25 cellular contexts compared by ENCODE assay signal in genomic region chr19:19098703-19099632, GRCh38. TPM values are rescaled to one million over a fixed set of nuclear protein-coding genes. Genes with fewer than 3 reads are reported as not detected.
A peak's percentile ranks its signal among the peaks of the same experiment; 100 is the strongest.
DNase-seq lines count a peak whose midpoint lies in the region; ATAC-seq, FAIRE-seq and TF ChIP-seq lines count a peak whose summit lies in the region.
"Had no signal": no experiment of that assay in that cellular context is flagged by ENCODE, and none has a peak within 500 bp of the region (broad histone marks: within the 10 kb centered on the region; RNA-seq: fewer than 3 reads in every experiment).

No MANE protein-coding gene starts in this region.

- H3K27ac Mint-ChIP-seq in activated naive CD4-positive, alpha-beta T cell treated with anti-CD3 and anti-CD28 coated beads, Interleukin-2, amount 10 ng/mL, durations not matched to agents 7 days and 5 days: peak overlapping the region; percentile 49
- no peak overlapping the region for H3K27ac Mint-ChIP-seq in activated naive CD4-positive, alpha-beta T cell treated with anti-CD3 and anti-CD28 coated beads for 36 hours
- no peak overlapping the region for H3K27ac Mint-ChIP-seq in activated CD4-positive, alpha-beta T cell treated with anti-CD3 and anti-CD28 coated beads, Interleukin-2, amount 10 ng/mL, durations not matched to agents 24 days and 14 days
- H3K27ac Mint-ChIP-seq: brain; CD4-positive, alpha-beta T cell; stimulated activated naive CD8-positive, alpha-beta T cell treated with anti-CD3 and anti-CD28 coated beads, Interleukin-15, Interleukin-2, amounts not matched to agents 100 ng/mL and 50 ng/mL, for 24 hours; T-helper 1 cell treated with Interleukin-12 subunit alpha and Interleukin-12 subunit beta and Interleukin-4 antibody, amounts not matched to agents 30 μg/mL and 1 μg/mL, for 36 hours had no signal

- H3K36me3 ChIP-seq in adipocyte (ENCODE audit: control insufficient read depth, insufficient read depth, low read length, severe bottlenecking) (peaks cover 4% of the 10 kb centered on the region), HepG2 (replicated peaks in 1 of 2; ENCODE audit: control insufficient read depth in 1 of 2, insufficient read depth in 2 of 2, low read length in 2 of 2) (no peaks in the 10 kb centered on the region), small intestine (ENCODE audit: control insufficient read depth in 2 of 2, insufficient read depth in 2 of 2, low read length in 2 of 2) (no peaks in the 10 kb centered on the region)
- H3K36me3 ChIP-seq: prostate gland had no signal

- no peaks in the 10 kb centered on the region for H3K9me3 Mint-ChIP-seq in activated naive CD4-positive, alpha-beta T cell treated with anti-CD3 and anti-CD28 coated beads, Interleukin-2, amount 10 ng/mL, durations not matched to agents 7 days and 5 days
- H3K9me3 Mint-ChIP-seq in activated naive CD4-positive, alpha-beta T cell treated with anti-CD3 and anti-CD28 coated beads for 36 hours: no peaks in the 10 kb centered on the region
- no peaks in the 10 kb centered on the region for H3K9me3 Mint-ChIP-seq in activated CD4-positive, alpha-beta T cell treated with anti-CD3 and anti-CD28 coated beads, Interleukin-2, amount 10 ng/mL, durations not matched to agents 24 days and 14 days
- H3K9me3 Mint-ChIP-seq: brain; CD4-positive, alpha-beta T cell; stimulated activated naive CD8-positive, alpha-beta T cell treated with anti-CD3 and anti-CD28 coated beads, Interleukin-15, Interleukin-2, amounts not matched to agents 100 ng/mL and 50 ng/mL, for 24 hours; T-helper 1 cell treated with Interleukin-12 subunit alpha and Interleukin-12 subunit beta and Interleukin-4 antibody, amounts not matched to agents 30 μg/mL and 1 μg/mL, for 36 hours had no signal

- FAIRE-seq in HepG2 (lab: Jason Lieb, UNC): peak; percentile 100
- no peak for FAIRE-seq in small intestine (lab: Jason Lieb, UNC)
- FAIRE-seq: GM12878, RCC 7860 had no signal

- peaks cover 9% of the 10 kb centered on the region for H3K4me1 ChIP-seq in adipocyte (ENCODE audit: control insufficient read depth, insufficient read depth, low read length)
- H3K4me1 ChIP-seq in HepG2 (ENCODE audit: insufficient read depth, low read length): peaks cover 98% of the 10 kb centered on the region
- H3K4me1 ChIP-seq in small intestine (ENCODE audit: control insufficient read depth in 2 of 2, insufficient read depth in 1 of 2, low read depth in 1 of 2, low read length in 1 of 2): peaks cover 0 to 9% of the 10 kb centered on the region in 2 donors
- H3K4me1 ChIP-seq: prostate gland, tibial artery had no signal

- DNase-seq in activated naive CD4-positive, alpha-beta T cell treated with anti-CD3 and anti-CD28 coated beads, Interleukin-2, amount 10 ng/mL, durations not matched to agents 7 days and 5 days: no peak
- no peak for DNase-seq in activated naive CD4-positive, alpha-beta T cell treated with anti-CD3 and anti-CD28 coated beads for 36 hours
- DNase-seq in adipocyte (ENCODE audit: low read depth): peak; percentile 14
- peak; percentile 97 for DNase-seq in HepG2 (ENCODE audit: low spot score)
- DNase-seq in small intestine: peak; percentile 86
- no peak for DNase-seq in NCI-H82 treated with DMSO at 0.1 percent for 48 hours (lab: John Stamatoyannopoulos, UW; ENCODE audit: unreplicated experiment)
- no peak for DNase-seq in activated CD4-positive, alpha-beta T cell treated with anti-CD3 and anti-CD28 coated beads, Interleukin-2, amount 10 ng/mL, durations not matched to agents 24 days and 14 days
- no peak for DNase-seq in NCI-H748 treated with DMSO at 0.1 percent for 48 hours (lab: John Stamatoyannopoulos, UW)
- DNase-seq: 8988T; activated gamma-delta T cell treated with Interleukin-2 at 50 U/mL for 16 hours; activated T-cell treated with anti-CD3 and anti-CD28 coated beads, Interleukin-2, amount 50 U/mL, for 1 hour; CD4-positive, alpha-beta T cell; effector CD4-positive, alpha-beta T cell; kidney glomerular epithelial cell; mesendoderm; NCI-H146; NK-92 treated with Interleukin-12 subunit alpha and Interleukin-12 subunit beta, amount 100 ng/mL, for 24 hours; tibial artery had no signal

- POLR2A ChIA-PET in HepG2 (lab: Yijun Ruan, JAX): interaction anchor here (0.7 to 2.1 kb wide), 10 partner anchors 9 to 104 kb away, joined by 3 to 43 read pairs (median 4); partner anchors contain the start of genes NR2C2AP and SLC25A42

- peak; percentile 56 to 87 for TF ChIP-seq POLR2A in HepG2 (IDR thresholded peaks at IDR 0.05; ENCODE audit: insufficient read depth in 1 of 2, low read depth in 2 of 2, low read length in 2 of 2)

- no peaks in the 10 kb centered on the region for H3K4me1 Mint-ChIP-seq in activated naive CD4-positive, alpha-beta T cell treated with anti-CD3 and anti-CD28 coated beads, Interleukin-2, amount 10 ng/mL, durations not matched to agents 7 days and 5 days
- H3K4me1 Mint-ChIP-seq in activated naive CD4-positive, alpha-beta T cell treated with anti-CD3 and anti-CD28 coated beads for 36 hours (ENCODE audit: low read depth): no peaks in the 10 kb centered on the region
- no peaks in the 10 kb centered on the region for H3K4me1 Mint-ChIP-seq in activated CD4-positive, alpha-beta T cell treated with anti-CD3 and anti-CD28 coated beads, Interleukin-2, amount 10 ng/mL, durations not matched to agents 24 days and 14 days
- H3K4me1 Mint-ChIP-seq: brain had no signal

- no peaks in the 10 kb centered on the region for H4K20me1 ChIP-seq in HepG2 (ENCODE audit: insufficient read depth, low read length)

- TF ChIP-seq RAD21 in HepG2 (CRISPR knock-in tag; IDR thresholded peaks at IDR 0.05): no peak; the same call in 1 of the 2 replicates

- H2AFZ ChIP-seq in HepG2 (ENCODE audit: low read length): no peak overlapping the region

- peaks cover 8% of the 10 kb centered on the region for H3K36me3 Mint-ChIP-seq in activated naive CD4-positive, alpha-beta T cell treated with anti-CD3 and anti-CD28 coated beads, Interleukin-2, amount 10 ng/mL, durations not matched to agents 7 days and 5 days
- H3K36me3 Mint-ChIP-seq in activated naive CD4-positive, alpha-beta T cell treated with anti-CD3 and anti-CD28 coated beads for 36 hours (ENCODE audit: low read depth): no peaks in the 10 kb centered on the region
- H3K36me3 Mint-ChIP-seq in activated CD4-positive, alpha-beta T cell treated with anti-CD3 and anti-CD28 coated beads, Interleukin-2, amount 10 ng/mL, durations not matched to agents 24 days and 14 days (ENCODE audit: low read depth): peaks cover 3% of the 10 kb centered on the region

- H3K4me2 ChIP-seq in HepG2 (ENCODE audit: low read depth, low read length): peak overlapping the region; percentile 83

- H3K27me3 Mint-ChIP-seq in activated naive CD4-positive, alpha-beta T cell treated with anti-CD3 and anti-CD28 coated beads, Interleukin-2, amount 10 ng/mL, durations not matched to agents 7 days and 5 days: no peaks in the 10 kb centered on the region
- H3K27me3 Mint-ChIP-seq in activated naive CD4-positive, alpha-beta T cell treated with anti-CD3 and anti-CD28 coated beads for 36 hours (ENCODE audit: low read depth): no peaks in the 10 kb centered on the region
- no peaks in the 10 kb centered on the region for H3K27me3 Mint-ChIP-seq in activated CD4-positive, alpha-beta T cell treated with anti-CD3 and anti-CD28 coated beads, Interleukin-2, amount 10 ng/mL, durations not matched to agents 24 days and 14 days
- H3K27me3 Mint-ChIP-seq: brain; CD4-positive, alpha-beta T cell; stimulated activated naive CD8-positive, alpha-beta T cell treated with anti-CD3 and anti-CD28 coated beads, Interleukin-15, Interleukin-2, amounts not matched to agents 100 ng/mL and 50 ng/mL, for 24 hours had no signal

- in situ Hi-C loops in HepG2 (cut with HindIII; ENCODE audit: extremely low pct_ligation_motif_present, low pct_unique_long_range_greater_than_20kb): no loop called here

- CTCF ChIA-PET in activated naive CD4-positive, alpha-beta T cell treated with anti-CD3 and anti-CD28 coated beads, Interleukin-2, amount 10 ng/mL, durations not matched to agents 7 days and 5 days (lab: Charles Lee): interaction anchor here (0.6 kb wide), 1 partner anchor 10 kb away, joined by 3 read pairs; no protein-coding TSS in a partner anchor
- CTCF ChIA-PET in activated naive CD4-positive, alpha-beta T cell treated with anti-CD3 and anti-CD28 coated beads for 36 hours (lab: Charles Lee): interaction anchor here (0.7 to 1.0 kb wide), 2 partner anchors 17 to 130 kb away, joined by 3 to 4 read pairs; no protein-coding TSS in a partner anchor
- CTCF ChIA-PET in HepG2 (lab: Yijun Ruan, JAX; ENCODE audit: low intra/inter-chr PET ratio, low total read pairs): interaction anchor here (1.1 kb wide), 1 partner anchor 45 kb away, joined by 5 read pairs; no protein-coding TSS in a partner anchor

- H3K9ac ChIP-seq in adipocyte (ENCODE audit: low read length) (no peak overlapping the region), HepG2 (ENCODE audit: insufficient read depth, low read depth, low read length) (peak overlapping the region; percentile 85)

- H3K4me3 ChIP-seq in adipocyte (ENCODE audit: low read length) (no peak overlapping the region), HepG2 (replicated peaks in 1 of 3; ENCODE audit: insufficient read depth in 1 of 3, low read depth in 2 of 3, low read length in 3 of 3) (peak overlapping the region; percentile 36 to 61 (median 51); a peak in 5 of 6 replicates), small intestine (ENCODE audit: low read depth in 1 of 2, low read length in 2 of 2) (no peak overlapping the region)
- H3K4me3 ChIP-seq: GM12878, prostate gland, tibial artery had no signal

- H3K27me3 ChIP-seq in adipocyte (replicated peaks; ENCODE audit: control insufficient read depth, insufficient read depth, low read length) (no peaks in the 10 kb centered on the region), HepG2 (ENCODE audit: control insufficient read depth in 1 of 2, insufficient read depth in 2 of 2, low read length in 2 of 2) (no peaks in the 10 kb centered on the region), small intestine (ENCODE audit: control insufficient read depth in 2 of 2, insufficient read depth in 2 of 2, low read length in 2 of 2) (no peaks in the 10 kb centered on the region)
- H3K27me3 ChIP-seq: neutrophil, tibial artery had no signal

- peak; percentile 57 for TF ChIP-seq CTCF in HepG2 (CRISPR knock-in tag; IDR thresholded peaks at IDR 0.05)

- peak; percentile 76 for ATAC-seq in HepG2
- ATAC-seq: GM12878 had no signal

- H3K27ac ChIP-seq in HepG2 (ENCODE audit: extremely low read length, insufficient read depth, low read length): peak overlapping the region; percentile 99
- H3K27ac ChIP-seq in small intestine (ENCODE audit: low read depth in 1 of 2, low read length in 1 of 2): peak overlapping the region in 1 of 2 donors; percentile 80
- H3K27ac ChIP-seq: neutrophil, prostate gland, tibial artery had no signal

- BruUV-seq in HepG2 (replicated peaks; lab: Mats Ljungman, UMichigan): TSS peak; percentile 90

- WGBS in HepG2 (ENCODE audit: low lambda C conversion rate): 3% methylated on average over 14 of the region's 18 CpGs
- WGBS in small intestine, 3 donors: 69 to 86% (median 76%) methylated on average over 18 of the region's 18 CpGs

- H3K79me2 ChIP-seq in HepG2 (ENCODE audit: insufficient read depth, low read length): no peaks in the 10 kb centered on the region

- intact Hi-C loops in activated naive CD4-positive, alpha-beta T cell treated with anti-CD3 and anti-CD28 coated beads for 36 hours (cut with micrococcal nuclease): no loop called here
- intact Hi-C loops in HepG2 (cut with micrococcal nuclease; ENCODE audit: unreplicated experiment): loop anchor here (2.0 to 5.0 kb wide), 2 partner anchors 14 to 38 kb away; partner anchors contain the start of gene TMEM161A
- intact Hi-C loops in activated CD4-positive, alpha-beta T cell treated with anti-CD3 and anti-CD28 coated beads, Interleukin-2, amount 10 ng/mL, durations not matched to agents 24 days and 14 days (cut with micrococcal nuclease): no loop called here

- H3K4me3 Mint-ChIP-seq in activated naive CD4-positive, alpha-beta T cell treated with anti-CD3 and anti-CD28 coated beads, Interleukin-2, amount 10 ng/mL, durations not matched to agents 7 days and 5 days: no peak overlapping the region
- H3K4me3 Mint-ChIP-seq in activated naive CD4-positive, alpha-beta T cell treated with anti-CD3 and anti-CD28 coated beads for 36 hours: no peak overlapping the region
- no peak overlapping the region for H3K4me3 Mint-ChIP-seq in activated CD4-positive, alpha-beta T cell treated with anti-CD3 and anti-CD28 coated beads, Interleukin-2, amount 10 ng/mL, durations not matched to agents 24 days and 14 days
- H3K4me3 Mint-ChIP-seq: brain; CD4-positive, alpha-beta T cell; stimulated activated naive CD8-positive, alpha-beta T cell treated with anti-CD3 and anti-CD28 coated beads, Interleukin-15, Interleukin-2, amounts not matched to agents 100 ng/mL and 50 ng/mL, for 24 hours; T-helper 1 cell treated with Interleukin-12 subunit alpha and Interleukin-12 subunit beta and Interleukin-4 antibody, amounts not matched to agents 30 μg/mL and 1 μg/mL, for 36 hours had no signal

- TF ChIP-seq EP300 in HepG2 (IDR thresholded peaks at IDR 0.05; ENCODE audit: low read depth in 2 of 2, low read length in 2 of 2): peak in 1 of 2 experiments; percentile 79; a peak in 2 of 4 replicates
- TF ChIP-seq EP300 in HepG2 (CRISPR knock-in tag; IDR thresholded peaks at IDR 0.05; ENCODE audit: borderline replicate concordance): peak; percentile 66; the same call in 1 of the 2 replicates

- H3K9me3 ChIP-seq in adipocyte (ENCODE audit: control insufficient read depth, low read length) (no peaks in the 10 kb centered on the region), HepG2 (ENCODE audit: low read length) (no peaks in the 10 kb centered on the region), small intestine (ENCODE audit: control insufficient read depth, low read depth) (no peaks in the 10 kb centered on the region)
- H3K9me3 ChIP-seq: neutrophil, prostate gland, tibial artery had no signal

RNA-seq across cellular contexts. Expression of gene SLC25A42, which starts 35.2 kb away (rescaled TPM):
- 1 to 10 TPM; 6.7 to 8.5 TPM for total RNA-seq in activated naive CD4-positive, alpha-beta T cell treated with anti-CD3 and anti-CD28 coated beads for 36 hours
- 13.5 and 18.3 TPM in 2 replicates for total RNA-seq in HepG2 (2016; rRNA removed; fragmentation: Illumina TruSeq; extraction: Trizol)
- 7.8 and 11.9 TPM in 2 replicates for total RNA-seq in HepG2 (2016; cell fraction: cytosol; rRNA removed; fragmentation: Illumina TruSeq; extraction: Trizol; ENCODE audit: low read depth)
- 11.8 and 19.3 TPM in 2 replicates for total RNA-seq in HepG2 (2016; cell fraction: insoluble cytoplasmic fraction; rRNA removed; fragmentation: Illumina TruSeq; extraction: Trizol)
- total RNA-seq in HepG2 (2016; cell fraction: membrane; rRNA removed; fragmentation: Illumina TruSeq; extraction: Trizol): 17.0 and 18.4 TPM in 2 replicates
- 11.9 and 13.2 TPM in 2 replicates for total RNA-seq in HepG2 (2016; cell fraction: nucleus; rRNA removed; fragmentation: Illumina TruSeq; extraction: Trizol)
- 12.8 and 13.0 TPM in 2 replicates for polyA plus RNA-seq in HepG2 (2011; rRNA removed)
- 9.1 and 13.2 TPM in 2 replicates for polyA plus RNA-seq in HepG2 (2011; cell fraction: cytosol; rRNA removed)
- polyA plus RNA-seq in HepG2 (2011; cell fraction: nucleus; rRNA removed): 30.2 and 33.7 TPM in 2 replicates
- polyA plus RNA-seq in HepG2 (2012): 8.4 and 11.8 TPM in 2 replicates
- 6.8 and 7.9 TPM in 2 replicates for polyA plus RNA-seq in HepG2 (2016; cell fraction: cytosol; fragmentation: Illumina TruSeq; extraction: Trizol; ENCODE audit: low read depth)
- polyA plus RNA-seq in HepG2 (2016; cell fraction: insoluble cytoplasmic fraction; fragmentation: Illumina TruSeq; extraction: Trizol; ENCODE audit: low read depth): 13.4 and 18.3 TPM in 2 replicates
- polyA plus RNA-seq in HepG2 (2016; cell fraction: membrane; fragmentation: Illumina TruSeq; extraction: Trizol; ENCODE audit: low read depth): 10.4 and 12.8 TPM in 2 replicates
- polyA plus RNA-seq in HepG2 (2016; cell fraction: nucleus; fragmentation: Illumina TruSeq; extraction: Trizol; ENCODE audit: insufficient read depth, low read depth): 30.3 and 30.4 TPM in 2 replicates
- polyA minus RNA-seq in HepG2 (2011; rRNA and poly(A)+ RNA removed; ENCODE audit: low replicate concordance): 2.5 and 24.9 TPM in 2 replicates
- polyA minus RNA-seq in HepG2 (2011; cell fraction: cytosol; rRNA and poly(A)+ RNA removed): 5.7 and 5.9 TPM in 2 replicates
- 7.7 and 8.0 TPM in 2 replicates for polyA minus RNA-seq in HepG2 (2011; cell fraction: nucleus; rRNA and poly(A)+ RNA removed)
- polyA plus RNA-seq in small intestine: 1 to 10 TPM; 5.6 to 10.0 (median 8.7) TPM
- 8.0 and 8.1 TPM in 2 replicates for total RNA-seq in activated CD4-positive, alpha-beta T cell treated with anti-CD3 and anti-CD28 coated beads, Interleukin-2, amount 10 ng/mL, durations not matched to agents 24 days and 14 days

RNA-seq across cellular contexts. Expression of gene TMEM161A, which starts 39.3 kb away (rescaled TPM):
- 10 to 100 TPM; 18.1 to 18.3 TPM for total RNA-seq in activated naive CD4-positive, alpha-beta T cell treated with anti-CD3 and anti-CD28 coated beads for 36 hours
- total RNA-seq in HepG2 (2016; rRNA removed; fragmentation: Illumina TruSeq; extraction: Trizol): 10.3 and 25.9 TPM in 2 replicates
- total RNA-seq in HepG2 (2016; cell fraction: cytosol; rRNA removed; fragmentation: Illumina TruSeq; extraction: Trizol; ENCODE audit: low read depth): 8.7 and 12.1 TPM in 2 replicates
- 7.7 and 28.3 TPM in 2 replicates for total RNA-seq in HepG2 (2016; cell fraction: insoluble cytoplasmic fraction; rRNA removed; fragmentation: Illumina TruSeq; extraction: Trizol)
- 7.4 and 8.8 TPM in 2 replicates for total RNA-seq in HepG2 (2016; cell fraction: membrane; rRNA removed; fragmentation: Illumina TruSeq; extraction: Trizol)
- total RNA-seq in HepG2 (2016; cell fraction: nucleus; rRNA removed; fragmentation: Illumina TruSeq; extraction: Trizol): 36.6 and 39.6 TPM in 2 replicates
- polyA plus RNA-seq in HepG2 (2011; rRNA removed) (31.4 and 42.7 TPM in 2 replicates), small intestine (10 to 100 TPM in 1 of 3 donors, 1 to 10 TPM in 2; 8.1 to 26.8 (median 9.4) TPM)
- polyA plus RNA-seq in HepG2 (2011; cell fraction: cytosol; rRNA removed): 22.8 and 35.4 TPM in 2 replicates
- polyA plus RNA-seq in HepG2 (2011; cell fraction: nucleus; rRNA removed): 190 and 235 TPM in 2 replicates
- 15.9 and 23.9 TPM in 2 replicates for polyA plus RNA-seq in HepG2 (2012)
- polyA plus RNA-seq in HepG2 (2016; cell fraction: cytosol; fragmentation: Illumina TruSeq; extraction: Trizol; ENCODE audit: low read depth): 6.6 and 8.6 TPM in 2 replicates
- 8.4 and 9.9 TPM in 2 replicates for polyA plus RNA-seq in HepG2 (2016; cell fraction: insoluble cytoplasmic fraction; fragmentation: Illumina TruSeq; extraction: Trizol; ENCODE audit: low read depth)
- polyA plus RNA-seq in HepG2 (2016; cell fraction: membrane; fragmentation: Illumina TruSeq; extraction: Trizol; ENCODE audit: low read depth): 8.4 and 9.5 TPM in 2 replicates
- polyA plus RNA-seq in HepG2 (2016; cell fraction: nucleus; fragmentation: Illumina TruSeq; extraction: Trizol; ENCODE audit: insufficient read depth, low read depth): 56.7 and 60.0 TPM in 2 replicates
- 88.8 and 105 TPM in 2 replicates for polyA minus RNA-seq in HepG2 (2011; rRNA and poly(A)+ RNA removed; ENCODE audit: low replicate concordance)
- polyA minus RNA-seq in HepG2 (2011; cell fraction: cytosol; rRNA and poly(A)+ RNA removed): 24.3 and 32.2 TPM in 2 replicates
- 57.3 and 75.8 TPM in 2 replicates for polyA minus RNA-seq in HepG2 (2011; cell fraction: nucleus; rRNA and poly(A)+ RNA removed)
- total RNA-seq in activated CD4-positive, alpha-beta T cell treated with anti-CD3 and anti-CD28 coated beads, Interleukin-2, amount 10 ng/mL, durations not matched to agents 24 days and 14 days: 40.7 and 44.1 TPM in 2 replicates

Comparison
In these comparisons a context has a peak if more than half of its experiments do, and no peak if none do; other contexts are left out.
1. DNase-seq: peak in adipocyte (single experiment), HepG2 (single experiment) and small intestine (single experiment); none in activated naive CD4-positive, alpha-beta T cell treated with anti-CD3 and anti-CD28 coated beads, Interleukin-2, amount 10 ng/mL, durations not matched to agents 7 days and 5 days (single experiment), activated naive CD4-positive, alpha-beta T cell treated with anti-CD3 and anti-CD28 coated beads for 36 hours (single experiment), NCI-H82 treated with DMSO at 0.1 percent for 48 hours (single experiment), activated CD4-positive, alpha-beta T cell treated with anti-CD3 and anti-CD28 coated beads, Interleukin-2, amount 10 ng/mL, durations not matched to agents 24 days and 14 days (single experiment) and NCI-H748 treated with DMSO at 0.1 percent for 48 hours (single experiment).
2. H3K4me3 ChIP-seq: peak in HepG2 (3 of 3); none in adipocyte (single experiment) and small intestine (0 of 2).